Comparison of ENCODE assay signal across 1 cellular context in the genomic region with DNA sequence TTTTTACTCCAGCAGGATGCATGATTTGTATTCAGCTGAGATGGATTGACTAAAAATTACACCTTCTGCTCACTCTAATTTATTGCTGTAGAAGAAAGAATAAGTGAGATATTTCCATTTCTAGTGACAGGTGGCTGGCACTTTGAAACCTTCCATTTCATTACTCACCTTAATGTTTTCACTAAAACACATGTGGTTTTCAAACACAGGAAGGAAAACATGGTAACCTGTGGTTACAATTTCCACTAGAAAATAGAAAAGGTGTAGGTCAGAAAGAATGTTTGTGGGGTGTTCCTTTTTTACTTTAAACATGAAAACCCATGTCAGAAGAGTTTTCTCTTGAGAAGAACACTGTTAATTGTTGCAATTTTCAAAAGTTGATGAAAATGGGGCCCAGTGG.
TF ChIP-seq lines count a peak whose summit lies in the region.

No MANE protein-coding gene starts in this region.

TF ChIP-seq in GM12878, 131 proteins besides CTCF, POLR2A, EP300 and RAD21:
- TF ChIP-seq CREM (IDR thresholded peaks at IDR 0.05; ENCODE audit: low read depth) (no peak), SIN3A (IDR thresholded peaks at IDR 0.05; ENCODE audit: low read depth, low read length) (no peak), NFXL1 (IDR thresholded peaks at IDR 0.05; ENCODE audit: borderline replicate concordance) (no peak), ATF7 (IDR thresholded peaks at IDR 0.05; ENCODE audit: low read depth) (peak; percentile 41; the same call in 1 of the 2 replicates), MXI1 (IDR thresholded peaks at IDR 0.05; ENCODE audit: low read depth, low read length) (0 out of 2 replicates have a peak, but pooled peaks have one; percentile 20), IKZF2 (IDR thresholded peaks at IDR 0.05) (peak; percentile 29 to 47; a peak in 2 of 4 replicates), MTA2 (IDR thresholded peaks at IDR 0.05; ENCODE audit: low read depth) (peak; percentile 50; the same call in 1 of the 2 replicates), SUZ12 (IDR thresholded peaks at IDR 0.05; ENCODE audit: unreplicated experiment) (no peak)
- TF ChIP-seq, protein P1, sequence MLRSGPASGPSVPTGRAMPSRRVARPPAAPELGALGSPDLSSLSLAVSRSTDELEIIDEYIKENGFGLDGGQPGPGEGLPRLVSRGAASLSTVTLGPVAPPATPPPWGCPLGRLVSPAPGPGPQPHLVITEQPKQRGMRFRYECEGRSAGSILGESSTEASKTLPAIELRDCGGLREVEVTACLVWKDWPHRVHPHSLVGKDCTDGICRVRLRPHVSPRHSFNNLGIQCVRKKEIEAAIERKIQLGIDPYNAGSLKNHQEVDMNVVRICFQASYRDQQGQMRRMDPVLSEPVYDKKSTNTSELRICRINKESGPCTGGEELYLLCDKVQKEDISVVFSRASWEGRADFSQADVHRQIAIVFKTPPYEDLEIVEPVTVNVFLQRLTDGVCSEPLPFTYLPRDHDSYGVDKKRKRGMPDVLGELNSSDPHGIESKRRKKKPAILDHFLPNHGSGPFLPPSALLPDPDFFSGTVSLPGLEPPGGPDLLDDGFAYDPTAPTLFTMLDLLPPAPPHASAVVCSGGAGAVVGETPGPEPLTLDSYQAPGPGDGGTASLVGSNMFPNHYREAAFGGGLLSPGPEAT (IDR thresholded peaks at IDR 0.05; ENCODE audit: low read depth) = 0 out of 2 replicates have a peak, but pooled peaks have one; percentile 37
- TF ChIP-seq, protein P2, sequence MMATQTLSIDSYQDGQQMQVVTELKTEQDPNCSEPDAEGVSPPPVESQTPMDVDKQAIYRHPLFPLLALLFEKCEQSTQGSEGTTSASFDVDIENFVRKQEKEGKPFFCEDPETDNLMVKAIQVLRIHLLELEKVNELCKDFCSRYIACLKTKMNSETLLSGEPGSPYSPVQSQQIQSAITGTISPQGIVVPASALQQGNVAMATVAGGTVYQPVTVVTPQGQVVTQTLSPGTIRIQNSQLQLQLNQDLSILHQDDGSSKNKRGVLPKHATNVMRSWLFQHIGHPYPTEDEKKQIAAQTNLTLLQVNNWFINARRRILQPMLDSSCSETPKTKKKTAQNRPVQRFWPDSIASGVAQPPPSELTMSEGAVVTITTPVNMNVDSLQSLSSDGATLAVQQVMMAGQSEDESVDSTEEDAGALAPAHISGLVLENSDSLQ (IDR thresholded peaks at IDR 0.05) = 0 out of 2 replicates have a peak, but pooled peaks have one; percentile 12
